8 cellular contexts compared by ENCODE assay signal in the genomic region with DNA sequence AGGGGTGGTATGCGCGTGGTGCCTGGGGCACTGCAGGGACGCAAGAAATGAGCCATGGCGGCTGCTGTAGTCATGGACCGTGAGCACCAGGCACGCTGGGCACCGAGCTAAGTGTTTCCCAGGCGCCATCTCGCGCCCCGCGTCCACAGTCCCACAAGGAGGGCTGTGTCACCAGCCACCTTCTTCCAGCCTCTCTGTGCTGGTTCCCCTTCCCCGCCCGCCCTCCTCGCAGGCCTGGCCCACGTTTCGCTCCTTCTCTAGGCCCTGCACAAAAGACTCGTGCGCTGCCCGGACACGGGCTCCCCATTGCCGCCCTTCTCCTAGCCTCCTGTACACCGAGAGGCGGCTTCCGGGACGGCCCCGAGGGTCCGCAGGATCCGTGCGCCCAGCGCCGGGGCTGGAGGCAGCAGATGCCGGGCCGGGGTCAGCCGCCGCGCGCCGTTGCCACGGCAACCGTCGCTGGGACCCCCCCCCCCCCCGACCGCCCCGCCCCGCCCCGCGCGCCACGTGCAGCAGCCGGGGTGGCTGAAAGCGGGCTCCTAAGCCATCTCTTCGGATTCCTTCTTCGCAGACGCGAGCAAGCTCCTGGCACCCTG.
DNase-seq lines count a peak whose midpoint lies in the region; ATAC-seq and TF ChIP-seq lines count a peak whose summit lies in the region.

No MANE protein-coding gene starts in this region.

- H3K9ac ChIP-seq in trophoblast cell (ENCODE audit: low read length): no peak overlapping the region

- no peak for DNase-seq in CD14-positive monocyte (ENCODE audit: low spot score)
- no peak for DNase-seq in activated naive CD4-positive, alpha-beta T cell treated with anti-CD3 and anti-CD28 coated beads, Interleukin-2, amount 50 U/mL, for 72 hours (ENCODE audit: low spot score in 2 of 2)
- no peak for DNase-seq in right atrium auricular region (ENCODE audit: low spot score)
- DNase-seq in trophoblast cell: no peak
- no peak for DNase-seq in DMS153 treated with DMSO at 0.1 percent for 48 hours (lab: John Stamatoyannopoulos, UW; ENCODE audit: unreplicated experiment)
- no peak for DNase-seq in 8988T
- DNase-seq in DMS79 treated with DMSO at 0.1 percent for 48 hours (lab: John Stamatoyannopoulos, UW): no peak
- DNase-seq in DMS53 treated with DMSO at 0.1 percent for 48 hours (lab: John Stamatoyannopoulos, UW; ENCODE audit: unreplicated experiment): no peak

- peak overlapping the region in 2 of 7 donors; percentile 54 to 61 for H3K27ac Mint-ChIP-seq in CD14-positive monocyte
- H3K27ac Mint-ChIP-seq in activated naive CD4-positive, alpha-beta T cell treated with anti-CD3 and anti-CD28 coated beads, Interleukin-2, amount 50 U/mL, for 72 hours: no peak overlapping the region

- H3K27ac ChIP-seq in right atrium auricular region (no peak overlapping the region), trophoblast cell (ENCODE audit: low read depth, low read length) (no peak overlapping the region)

- H2AFZ ChIP-seq in trophoblast cell (ENCODE audit: insufficient read depth, low read length, poor library complexity): no peak overlapping the region

- H3K36me3 ChIP-seq in right atrium auricular region (no peaks in the 10 kb centered on the region), trophoblast cell (ENCODE audit: control insufficient read depth in 1 of 2, insufficient read depth in 2 of 2, low read length in 2 of 2) (no peaks in the 10 kb centered on the region)

- no peak overlapping the region for H2AK5ac ChIP-seq in trophoblast cell (ENCODE audit: low read length)

- H3K4me3 ChIP-seq in right atrium auricular region: peak overlapping the region; percentile 31 to 54
- H3K4me3 ChIP-seq in trophoblast cell (ENCODE audit: low read depth, low read length): peak overlapping the region; percentile 66

- TF ChIP-seq CTCF in CD14-positive monocyte (IDR thresholded peaks at IDR 0.05): no peak
- TF ChIP-seq CTCF in right atrium auricular region (IDR thresholded peaks at IDR 0.05): no peak

- H2BK12ac ChIP-seq in trophoblast cell (ENCODE audit: low read length): no peak overlapping the region

- H3K4ac ChIP-seq in trophoblast cell (ENCODE audit: low read depth, low read length): no peak overlapping the region

- H3K4me1 Mint-ChIP-seq in CD14-positive monocyte: peaks cover 12% of the 10 kb centered on the region

- ATAC-seq in activated naive CD4-positive, alpha-beta T cell treated with anti-CD3 and anti-CD28 coated beads, Interleukin-2, amount 50 U/mL, for 72 hours: peak; percentile 48 to 51

- H3K4me3 Mint-ChIP-seq in CD14-positive monocyte: peak overlapping the region; percentile 77 to 90

- intact Hi-C loops in CD14-positive monocyte (cut with micrococcal nuclease): no loop called here

- no peak overlapping the region for H3K14ac ChIP-seq in trophoblast cell (ENCODE audit: low read length)

- H3K27me3 ChIP-seq in right atrium auricular region: no peaks in the 10 kb centered on the region
- H3K27me3 ChIP-seq in trophoblast cell (ENCODE audit: insufficient read depth, low read length): no peaks in the 10 kb centered on the region

- WGBS in trophoblast cell (ENCODE audit: extremely low coverage, insufficient coverage, insufficient read length): no CpG with 5 or more reads among the region's 56 CpGs

- no peak overlapping the region for H3K18ac ChIP-seq in trophoblast cell (ENCODE audit: low read length)

- peak overlapping the region; percentile 63 for H3K4me2 ChIP-seq in trophoblast cell (ENCODE audit: low read length)

- H4K8ac ChIP-seq in trophoblast cell (ENCODE audit: low read depth, low read length): no peak overlapping the region

- H3K9me3 ChIP-seq in right atrium auricular region: no peaks in the 10 kb centered on the region
- H3K9me3 ChIP-seq in trophoblast cell (ENCODE audit: insufficient read depth, low read depth, low read length): peaks cover 4% of the 10 kb centered on the region

- peaks cover 0 to 6% (median 2%) of the 10 kb centered on the region in 7 donors for H3K9me3 Mint-ChIP-seq in CD14-positive monocyte
- no peaks in the 10 kb centered on the region for H3K9me3 Mint-ChIP-seq in activated naive CD4-positive, alpha-beta T cell treated with anti-CD3 and anti-CD28 coated beads, Interleukin-2, amount 50 U/mL, for 72 hours

- H2BK5ac ChIP-seq in trophoblast cell (ENCODE audit: low read depth, low read length, poor library complexity): no peak overlapping the region

- H4K12ac ChIP-seq in trophoblast cell (ENCODE audit: low read depth, low read length): no peak overlapping the region

- peaks cover 0 to 8% (median 8%) of the 10 kb centered on the region in 3 donors for H3K27me3 Mint-ChIP-seq in CD14-positive monocyte (ENCODE audit: low read depth in 3 of 3)

- H4K91ac ChIP-seq in trophoblast cell (ENCODE audit: low read depth, low read length): no peak overlapping the region

- H3K79me1 ChIP-seq in trophoblast cell (ENCODE audit: low read length): no peaks in the 10 kb centered on the region

- H3K23ac ChIP-seq in trophoblast cell (ENCODE audit: low read length): no peak overlapping the region

- H2BK120ac ChIP-seq in trophoblast cell (ENCODE audit: insufficient read depth, low read length, poor library complexity): no peak overlapping the region

- no peaks in the 10 kb centered on the region for H3K36me3 Mint-ChIP-seq in CD14-positive monocyte
- no peaks in the 10 kb centered on the region for H3K36me3 Mint-ChIP-seq in activated naive CD4-positive, alpha-beta T cell treated with anti-CD3 and anti-CD28 coated beads, Interleukin-2, amount 50 U/mL, for 72 hours

- H3K4me1 ChIP-seq in right atrium auricular region (peaks cover 0 to 8% of the 10 kb centered on the region in 2 donors), trophoblast cell (ENCODE audit: control insufficient read depth in 1 of 2, insufficient read depth in 2 of 2, low read length in 2 of 2) (peaks cover 2 to 4% of the 10 kb centered on the region in 2 experiments)

- H3K79me2 ChIP-seq in trophoblast cell (ENCODE audit: control insufficient read depth, insufficient read depth, low read length, poor library complexity): no peaks in the 10 kb centered on the region
